10 cellular contexts compared by ENCODE assay signal in the genomic region with DNA sequence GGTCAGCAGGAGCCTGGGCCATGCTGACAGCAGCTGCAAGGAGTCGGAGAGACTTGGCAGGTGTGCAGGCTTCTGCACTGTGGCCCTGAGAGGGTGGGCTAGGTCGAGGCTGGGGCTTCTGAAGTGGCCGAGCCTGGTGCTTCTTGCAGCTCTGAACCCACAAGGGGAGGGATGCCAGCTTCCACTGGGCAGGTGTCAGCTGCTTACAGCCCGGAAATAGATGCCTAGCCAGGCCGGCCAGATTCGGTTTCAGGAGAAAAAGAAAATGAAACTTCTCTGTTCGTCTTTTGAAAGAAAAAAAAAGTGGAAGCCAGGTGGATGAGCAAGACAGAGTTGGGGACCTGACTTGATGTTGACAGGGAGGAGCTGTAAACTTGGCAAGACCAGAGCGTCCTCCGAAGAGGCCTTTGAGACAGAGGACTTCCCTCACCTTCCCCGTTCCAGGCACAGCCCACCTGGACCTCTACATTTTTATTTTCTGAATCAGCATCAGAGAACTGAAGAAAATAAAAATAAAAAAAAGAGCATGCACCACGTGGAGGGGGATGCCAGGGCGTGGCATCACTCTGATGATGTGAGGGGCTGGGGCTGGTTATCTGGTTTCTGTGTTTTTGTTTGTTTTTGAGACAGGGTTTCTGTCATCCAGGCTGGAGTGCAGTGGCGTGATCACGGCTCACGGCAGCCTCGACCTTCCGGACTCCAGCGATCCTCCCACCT. TPM values are rescaled to one million over a fixed set of nuclear protein-coding genes. Genes with fewer than 3 reads are reported as not detected.
DNase-seq lines count a peak whose midpoint lies in the region; ATAC-seq and TF ChIP-seq lines count a peak whose summit lies in the region.
"Had no signal": no experiment of that assay in that cellular context is flagged by ENCODE, and none has a peak within 500 bp of the region (broad histone marks: within the 10 kb centered on the region; RNA-seq: fewer than 3 reads in every experiment).

A gene with protein sequence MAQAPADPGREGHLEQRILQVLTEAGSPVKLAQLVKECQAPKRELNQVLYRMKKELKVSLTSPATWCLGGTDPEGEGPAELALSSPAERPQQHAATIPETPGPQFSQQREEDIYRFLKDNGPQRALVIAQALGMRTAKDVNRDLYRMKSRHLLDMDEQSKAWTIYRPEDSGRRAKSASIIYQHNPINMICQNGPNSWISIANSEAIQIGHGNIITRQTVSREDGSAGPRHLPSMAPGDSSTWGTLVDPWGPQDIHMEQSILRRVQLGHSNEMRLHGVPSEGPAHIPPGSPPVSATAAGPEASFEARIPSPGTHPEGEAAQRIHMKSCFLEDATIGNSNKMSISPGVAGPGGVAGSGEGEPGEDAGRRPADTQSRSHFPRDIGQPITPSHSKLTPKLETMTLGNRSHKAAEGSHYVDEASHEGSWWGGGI (minus strand): TSS at position 153 of the 717 bp plus-strand sequence. CDS start 131 bp downstream, at position 22.

- H3K27ac ChIP-seq in mesenchymal stem cell (ENCODE audit: low read length, poor library complexity, severe bottlenecking) = no peak within 1 kb of the TSS

- no peak within 1 kb of the TSS for H2BK5ac ChIP-seq in mesenchymal stem cell (ENCODE audit: low read depth, low read length, poor library complexity, severe bottlenecking)

- no peak within 1 kb of the TSS for H3K4me3 ChIP-seq in mesenchymal stem cell (ENCODE audit: insufficient read depth in 1 of 2, low read depth in 1 of 2, low read length in 2 of 2)

- H3K27me3 ChIP-seq in mesenchymal stem cell (ENCODE audit: control insufficient read depth in 1 of 2, insufficient read depth in 1 of 2, low read length in 2 of 2) = peaks cover 15 to 73% of the 10 kb centered on the region in 2 experiments

- no peaks in the 10 kb centered on the region for H3K79me1 ChIP-seq in mesenchymal stem cell (replicated peaks; ENCODE audit: low read length, poor library complexity, severe bottlenecking)

- H2BK120ac ChIP-seq in mesenchymal stem cell (ENCODE audit: low read depth, low read length) = no peak within 1 kb of the TSS

- peaks cover 5% of the 10 kb centered on the region for H3K9me3 ChIP-seq in mesenchymal stem cell (ENCODE audit: control insufficient read depth, low read length)

- TF ChIP-seq CTCF in endothelial cell (IDR thresholded peaks at IDR 0.05; ENCODE audit: unreplicated experiment) = no peak

- H4K91ac ChIP-seq in mesenchymal stem cell (ENCODE audit: low read length) = no peak within 1 kb of the TSS

- no peaks in the 10 kb centered on the region for H3K9me3 Mint-ChIP-seq in endothelial cell (ENCODE audit: unreplicated experiment)

- H3K4ac ChIP-seq in mesenchymal stem cell (ENCODE audit: low read depth in 1 of 2, low read length in 2 of 2) = no peak within 1 kb of the TSS

- no peak within 1 kb of the TSS for H3K4me3 Mint-ChIP-seq in endothelial cell (ENCODE audit: unreplicated experiment)

- H3K14ac ChIP-seq in mesenchymal stem cell (ENCODE audit: low read length in 2 of 2) = no peak within 1 kb of the TSS

- H3K36me3 Mint-ChIP-seq in endothelial cell (ENCODE audit: low read depth, unreplicated experiment) = no peaks in the 10 kb centered on the region

- no peak within 1 kb of the TSS for H3K18ac ChIP-seq in mesenchymal stem cell (ENCODE audit: low read depth in 1 of 2, low read length in 2 of 2)

- H2AFZ ChIP-seq in mesenchymal stem cell (ENCODE audit: low read depth, low read length) = no peak within 1 kb of the TSS

- peaks cover 2% of the 10 kb centered on the region for H3K4me1 ChIP-seq in mesenchymal stem cell (ENCODE audit: control insufficient read depth, insufficient read depth, low read depth, low read length)
- H3K4me1 ChIP-seq: Caco-2 had no signal

- H2BK12ac ChIP-seq in mesenchymal stem cell (ENCODE audit: low read length in 2 of 2) = no peak within 1 kb of the TSS

- H3K4me1 Mint-ChIP-seq in endothelial cell (ENCODE audit: unreplicated experiment) = peaks cover 2% of the 10 kb centered on the region

- H3K23ac ChIP-seq in mesenchymal stem cell (ENCODE audit: low read length in 2 of 2) = no peak within 1 kb of the TSS

- no peak within 1 kb of the TSS for H4K8ac ChIP-seq in mesenchymal stem cell (ENCODE audit: low read length)

- no peak within 1 kb of the TSS for H2BK15ac ChIP-seq in mesenchymal stem cell (ENCODE audit: low read depth, poor library complexity, severe bottlenecking)

- no peak within 1 kb of the TSS for H3K9ac ChIP-seq in mesenchymal stem cell (ENCODE audit: low read length)

- intact Hi-C loops in T-helper 1 cell treated with Interleukin-12 subunit alpha and Interleukin-12 subunit beta and Interleukin-4 antibody, amounts not matched to agents 30 ng/mL and 1 ng/mL, for 36 hours (cut with micrococcal nuclease) = loop anchor here (2.0 kb wide), 2 partner anchors 90 to 222 kb away; a partner anchor contains a TSS

- 83% methylated on average over 15 of the region's 18 CpGs for WGBS in mesenchymal stem cell

- H3K27me3 Mint-ChIP-seq in endothelial cell (ENCODE audit: unreplicated experiment) = peaks cover 5% of the 10 kb centered on the region

- H3K4me2 ChIP-seq in mesenchymal stem cell (ENCODE audit: low read length, poor library complexity, severe bottlenecking) = no peak within 1 kb of the TSS

- no peak within 1 kb of the TSS for H2AK5ac ChIP-seq in mesenchymal stem cell (ENCODE audit: low read length, severe bottlenecking)

- ATAC-seq in HG02970 (IDR thresholded peaks at IDR 0.05; ENCODE audit: low FRiP score, unreplicated experiment) = peak; percentile 54

- no peak within 1 kb of the TSS for H3K27ac Mint-ChIP-seq in endothelial cell (ENCODE audit: unreplicated experiment)

- H3K36me3 ChIP-seq in mesenchymal stem cell (ENCODE audit: control insufficient read depth in 1 of 2, insufficient read depth in 2 of 2, low read depth in 1 of 2, low read length in 2 of 2) = no peaks in the 10 kb centered on the region

- DNase-seq in activated T-cell treated with anti-CD3 and anti-CD28 coated beads for 1 hour (ENCODE audit: low read depth) = peak; percentile 27
- DNase-seq in activated T-cell treated with anti-CD3 and anti-CD28 coated beads for 4 hours = no peak
- peak; percentile 46 for DNase-seq in islet precursor cell
- no peak for DNase-seq in mesenchymal stem cell
- DNase-seq in endothelial cell (ENCODE audit: low spot score) = no peak
- DNase-seq in RKO (ENCODE audit: low spot score) = no peak

RNA-seq across cellular contexts. Expression of the gene that starts here (rescaled TPM):
- 12.5 TPM in 2 replicates for total RNA-seq in T-helper 1 cell treated with Interleukin-12 subunit alpha and Interleukin-12 subunit beta and Interleukin-4 antibody, amounts not matched to agents 30 ng/mL and 1 ng/mL, for 36 hours
- not detected for polyA plus RNA-seq in mesenchymal stem cell (2013, experiment 1 of 2)
- not detected for polyA plus RNA-seq in mesenchymal stem cell (2013, experiment 2 of 2)
- total RNA-seq in endothelial cell (ENCODE audit: unreplicated experiment) = not detected
- total RNA-seq: Caco-2 had no signal
- polyA plus RNA-seq: neural cell had no signal

Comparison
In these comparisons a context has a peak if more than half of its experiments do, and no peak if none do; other contexts are left out.
1. RNA of the gene that starts here (total RNA-seq): 12.5 TPM in T-helper 1 cell treated with Interleukin-12 subunit alpha and Interleukin-12 subunit beta and Interleukin-4 antibody, amounts not matched to agents 30 ng/mL and 1 ng/mL, for 36 hours; not detected in endothelial cell (single experiment); every median in the first group is over 10 times any median in the second.
2. DNase-seq: peak in activated T-cell treated with anti-CD3 and anti-CD28 coated beads for 1 hour (single experiment) and islet precursor cell (single experiment); none in activated T-cell treated with anti-CD3 and anti-CD28 coated beads for 4 hours (single experiment), mesenchymal stem cell (single experiment), endothelial cell (single experiment) and RKO (single experiment).